Comparison of ENCODE assay signal across 18 cellular contexts in genomic region chr4:99134586-99134985, GRCh38. TPM values are rescaled to one million over a fixed set of nuclear protein-coding genes. Genes with fewer than 3 reads are reported as not detected.
DNase-seq lines count a peak whose midpoint lies in the region; ATAC-seq and TF ChIP-seq lines count a peak whose summit lies in the region.
"Had no signal": no experiment of that assay in that cellular context is flagged by ENCODE, and none has a peak within 500 bp of the region (broad histone marks: within the 10 kb centered on the region; RNA-seq: fewer than 3 reads in every experiment).

No MANE protein-coding gene starts in this region.

- no peak for ATAC-seq in HG03565 (IDR thresholded peaks at IDR 0.05; ENCODE audit: unreplicated experiment)
- ATAC-seq: CD8-positive, alpha-beta T cell; GM23338; HCT116 had no signal

- no peak for TF ChIP-seq CTCF in fibroblast of pulmonary artery (IDR thresholded peaks at IDR 0.05; ENCODE audit: low read length, missing control alignments)

- H3K9me3 ChIP-seq in trophoblast cell (ENCODE audit: insufficient read depth, low read depth, low read length): no peaks in the 10 kb centered on the region

- no peaks in the 10 kb centered on the region for H3K36me3 ChIP-seq in trophoblast cell (ENCODE audit: control insufficient read depth in 1 of 2, insufficient read depth in 2 of 2, low read length in 2 of 2)
- H3K36me3 ChIP-seq: BLaER1 had no signal

- no peak overlapping the region for H3K18ac ChIP-seq in trophoblast cell (ENCODE audit: low read length)

- no peaks in the 10 kb centered on the region for H3K27me3 ChIP-seq in trophoblast cell (ENCODE audit: insufficient read depth, low read length)
- H3K27me3 ChIP-seq: BLaER1 had no signal

- H2BK12ac ChIP-seq in trophoblast cell (ENCODE audit: low read length): no peak overlapping the region

- no peak overlapping the region for H4K91ac ChIP-seq in trophoblast cell (ENCODE audit: low read depth, low read length)

- no peak overlapping the region for H4K12ac ChIP-seq in trophoblast cell (ENCODE audit: low read depth, low read length)

- H2AK5ac ChIP-seq in trophoblast cell (ENCODE audit: low read length): no peak overlapping the region

- H2BK5ac ChIP-seq in trophoblast cell (ENCODE audit: low read depth, low read length, poor library complexity): no peak overlapping the region

- no peak overlapping the region for H3K4ac ChIP-seq in trophoblast cell (ENCODE audit: low read depth, low read length)

- H3K4me2 ChIP-seq in trophoblast cell (ENCODE audit: low read length): no peak overlapping the region
- H3K4me2 ChIP-seq: BLaER1, GM23338 had no signal

- H3K9ac ChIP-seq in trophoblast cell (ENCODE audit: low read length): no peak overlapping the region
- H3K9ac ChIP-seq: BLaER1 had no signal

- peak; percentile 4 for DNase-seq in EL
- peak; percentile 59 for DNase-seq in amniotic epithelial cell (ENCODE audit: low read depth)
- DNase-seq in fibroblast of pulmonary artery (ENCODE audit: low read depth): peak; percentile 28
- peak; percentile 49 to 89 for DNase-seq in trophoblast cell
- no peak for DNase-seq in CD1c-positive myeloid dendritic cell (ENCODE audit: extremely low spot score)
- DNase-seq in activated T-cell treated with anti-CD3 and anti-CD28 coated beads for 4 hours: no peak
- DNase-seq in middle frontal gyrus (ENCODE audit: extremely low spot score, low spot score): no peak
- DNase-seq: 8988T; Calu3; CD8-positive, alpha-beta T cell; DMS79 treated with DMSO at 0.1 percent for 48 hours; HFFc6 had no signal

- no peaks in the 10 kb centered on the region for H3K79me2 ChIP-seq in trophoblast cell (ENCODE audit: control insufficient read depth, insufficient read depth, low read length, poor library complexity)

- peaks cover 0 to 2% of the 10 kb centered on the region in 2 experiments for H3K4me1 ChIP-seq in trophoblast cell (ENCODE audit: control insufficient read depth in 1 of 2, insufficient read depth in 2 of 2, low read length in 2 of 2)
- H3K4me1 ChIP-seq: BLaER1 had no signal

- no peak overlapping the region for H4K8ac ChIP-seq in trophoblast cell (ENCODE audit: low read depth, low read length)

- H2BK120ac ChIP-seq in trophoblast cell (ENCODE audit: insufficient read depth, low read length, poor library complexity): no peak overlapping the region

- no peak overlapping the region for H2AFZ ChIP-seq in trophoblast cell (ENCODE audit: insufficient read depth, low read length, poor library complexity)
- H2AFZ ChIP-seq: GM23338 had no signal

- H3K4me3 ChIP-seq in fibroblast of pulmonary artery (replicated peaks; ENCODE audit: low read depth, low read length) (no peak overlapping the region), trophoblast cell (ENCODE audit: low read depth, low read length) (no peak overlapping the region)
- H3K4me3 ChIP-seq: BLaER1, GM23338 had no signal

- no peaks in the 10 kb centered on the region for H3K79me1 ChIP-seq in trophoblast cell (ENCODE audit: low read length)

- no peak overlapping the region for H3K14ac ChIP-seq in trophoblast cell (ENCODE audit: low read length)

- no CpG with 5 or more reads among the region's 3 CpGs for WGBS in trophoblast cell (ENCODE audit: extremely low coverage, insufficient coverage, insufficient read length)

- H3K27ac ChIP-seq in trophoblast cell (ENCODE audit: low read depth, low read length): no peak overlapping the region
- H3K27ac ChIP-seq: BLaER1 had no signal

- H3K23ac ChIP-seq in trophoblast cell (ENCODE audit: low read length): no peak overlapping the region

RNA-seq across cellular contexts. Expression of gene ADH4, which starts 9.5 kb away (rescaled TPM):
- polyA plus RNA-seq in trophoblast cell (2013): 0.05 TPM in 1 of 2 replicates, not detected in the other
- polyA plus RNA-seq: AG04450, CD14-positive monocyte, GM23338 had no signal

RNA-seq across cellular contexts. Expression of gene ADH5, which starts 46.0 kb away (rescaled TPM):
- polyA plus RNA-seq in trophoblast cell (2013): 129 and 132 TPM in 2 replicates

Comparison
In these comparisons a context has a peak if more than half of its experiments do, and no peak if none do; other contexts are left out.
1. DNase-seq: peak in EL (single experiment), amniotic epithelial cell (single experiment), fibroblast of pulmonary artery (single experiment) and trophoblast cell (2 of 2); none in CD1c-positive myeloid dendritic cell (single experiment), activated T-cell treated with anti-CD3 and anti-CD28 coated beads for 4 hours (single experiment) and middle frontal gyrus (single experiment).